Comparison of ENCODE assay signal across 16 cellular contexts in the genomic region with DNA sequence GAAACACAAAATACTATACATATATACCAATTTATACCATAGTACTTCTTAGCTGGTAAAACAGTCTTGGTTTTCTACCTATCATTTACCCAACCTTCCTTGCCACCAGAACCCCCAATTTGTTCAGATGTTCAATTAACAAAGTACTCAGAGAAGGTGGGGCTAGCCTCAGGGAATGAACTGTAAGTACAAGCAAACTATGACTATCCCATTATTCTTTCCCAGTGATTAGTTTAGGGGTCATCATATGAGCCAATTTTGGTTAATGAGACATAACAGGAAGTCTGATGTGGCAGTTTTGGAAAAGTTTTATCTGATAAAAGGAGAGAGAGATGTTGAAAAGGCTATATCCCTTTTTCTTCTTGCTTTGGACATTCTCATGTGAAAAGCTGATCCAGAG.
DNase-seq lines count a peak whose midpoint lies in the region; TF ChIP-seq lines count a peak whose summit lies in the region.
"Had no signal": no experiment of that assay in that cellular context is flagged by ENCODE, and none has a peak within 500 bp of the region (broad histone marks: within the 10 kb centered on the region; RNA-seq: fewer than 3 reads in every experiment).

No MANE protein-coding gene starts in this region.

- no peaks in the 10 kb centered on the region for H3K9me3 ChIP-seq in uterus
- no peaks in the 10 kb centered on the region for H3K9me3 ChIP-seq in adrenal gland (replicated peaks in 1 of 3)
- H3K9me3 ChIP-seq: A549 had no signal

- no peaks in the 10 kb centered on the region for H3K4me1 ChIP-seq in uterus
- no peaks in the 10 kb centered on the region for H3K4me1 ChIP-seq in adrenal gland (replicated peaks in 1 of 2)
- H3K4me1 ChIP-seq: A549 had no signal

- no peaks in the 10 kb centered on the region for H3K36me3 ChIP-seq in uterus
- no peaks in the 10 kb centered on the region for H3K36me3 ChIP-seq in adrenal gland (replicated peaks in 1 of 2)

- H3K27me3 ChIP-seq in uterus = no peaks in the 10 kb centered on the region
- H3K27me3 ChIP-seq in adrenal gland = no peaks in the 10 kb centered on the region

- no peak for TF ChIP-seq CTCF in foreskin fibroblast (IDR thresholded peaks at IDR 0.05; ENCODE audit: low read depth, low read length)
- no peak for TF ChIP-seq CTCF in uterus (IDR thresholded peaks at IDR 0.05)
- TF ChIP-seq CTCF in adrenal gland (IDR thresholded peaks at IDR 0.05) = no peak

- H3K4me3 ChIP-seq in foreskin fibroblast (ENCODE audit: low read depth in 1 of 2, low read length in 2 of 2) = no peak overlapping the region
- no peak overlapping the region for H3K4me3 ChIP-seq in uterus
- H3K4me3 ChIP-seq in adrenal gland = no peak overlapping the region
- H3K4me3 ChIP-seq: A549 had no signal

- DNase-seq in A172 (ENCODE audit: low spot score) (peak; percentile 18), HCEC 1CT (peak; percentile 77), RPMI7951 (ENCODE audit: low read depth) (peak; percentile 13), foreskin fibroblast (peak; percentile 14 to 54), NCI-H2227 (lab: John Stamatoyannopoulos, UW; ENCODE audit: unreplicated experiment) (no peak), uterus (no peak), adrenal gland (no peak)
- DNase-seq in central memory CD4-positive, alpha-beta T cell = no peak
- DNase-seq: COR-L47, DMS153, NCI-H1105 treated with DMSO at 0.1 percent for 48 hours, NCI-H187, NCI-H446, NCI-H748 treated with DMSO at 0.1 percent for 48 hours had no signal

- intact Hi-C loops in uterus (cut with DNase I; ENCODE audit: low total_unique reads) = no loop called here
- intact Hi-C loops in adrenal gland (cut with DNase I) = no loop called here

- H3K27ac ChIP-seq in uterus = no peak overlapping the region
- H3K27ac ChIP-seq in adrenal gland = no peak overlapping the region
- H3K27ac ChIP-seq: A549, KMS-11 had no signal

- TF ChIP-seq POLR2A in uterus (IDR thresholded peaks at IDR 0.05) (no peak), adrenal gland (IDR thresholded peaks at IDR 0.05) (no peak)

Comparison
In these comparisons a context has a peak if more than half of its experiments do, and no peak if none do; other contexts are left out.
1. DNase-seq: peak in A172 (single experiment), HCEC 1CT (single experiment), RPMI7951 (single experiment) and foreskin fibroblast (2 of 2); none in NCI-H2227 (single experiment), uterus (0 of 2), adrenal gland (0 of 7) and central memory CD4-positive, alpha-beta T cell (single experiment).